Comparison of ENCODE assay signal across 8 cellular contexts in the genomic region with DNA sequence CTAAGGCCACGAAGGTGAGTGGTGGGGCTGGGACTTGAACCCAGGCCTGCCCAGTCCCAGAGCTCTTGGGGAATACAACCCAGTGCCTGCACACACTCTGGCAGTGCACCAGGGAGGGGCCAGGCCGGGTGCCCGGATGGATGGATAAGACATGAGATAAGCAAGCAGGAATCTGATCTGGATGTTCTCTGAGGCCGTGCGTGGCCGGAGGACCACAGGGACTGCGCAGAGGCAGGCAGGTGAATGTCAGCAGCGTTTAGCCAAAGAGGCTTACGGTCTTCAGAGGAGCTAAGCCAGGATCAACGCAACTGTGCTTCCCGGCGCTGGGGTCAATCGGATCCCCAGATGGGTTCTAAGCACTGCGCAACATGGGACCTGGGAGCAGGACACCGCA. TPM values are rescaled to one million over a fixed set of nuclear protein-coding genes. Genes with fewer than 3 reads are reported as not detected.
A peak's percentile ranks its signal among the peaks of the same experiment; 100 is the strongest.
DNase-seq lines count a peak whose midpoint lies in the region; ATAC-seq and TF ChIP-seq lines count a peak whose summit lies in the region.

No MANE protein-coding gene starts in this region.

- peaks cover 14% of the 10 kb centered on the region for H4K20me1 ChIP-seq in OCI-LY3 (ENCODE audit: insufficient read depth, low read length)

- H3K4me1 Mint-ChIP-seq in natural killer cell treated with Interleukin-12 subunit alpha and Interleukin-12 subunit beta and Interleukin-15 and Interleukin-18, amount 100 ng/mL, for 72 hours (ENCODE audit: low read depth in 2 of 2), result peaks cover 25 to 28% of the 10 kb centered on the region in 2 donors

- TF ChIP-seq CTCF in OCI-LY3 (IDR thresholded peaks at IDR 0.05; ENCODE audit: low read depth, low read length), result no peak

- H3K36me3 Mint-ChIP-seq in natural killer cell treated with Interleukin-12 subunit alpha and Interleukin-12 subunit beta and Interleukin-15 and Interleukin-18, amount 100 ng/mL, for 72 hours, result no peaks in the 10 kb centered on the region

- H3K27ac Mint-ChIP-seq in natural killer cell treated with Interleukin-12 subunit alpha and Interleukin-12 subunit beta and Interleukin-15 and Interleukin-18, amount 100 ng/mL, for 72 hours, result peak overlapping the region; percentile 88 to 89

- H3K4me1 ChIP-seq in OCI-LY3 (ENCODE audit: low read length), result peaks cover 27% of the 10 kb centered on the region
- peaks cover 23% of the 10 kb centered on the region for H3K4me1 ChIP-seq in effector memory CD4-positive, alpha-beta T cell (ENCODE audit: control insufficient read depth, insufficient read depth, low read length, poor library complexity, severe bottlenecking)

- peaks cover 18% of the 10 kb centered on the region for H3K36me3 ChIP-seq in OCI-LY3 (replicated peaks; ENCODE audit: low read depth, low read length)
- no peaks in the 10 kb centered on the region for H3K36me3 ChIP-seq in effector memory CD4-positive, alpha-beta T cell (ENCODE audit: control insufficient read depth, insufficient read depth, low read length)

- DNase-seq in D341Med (ENCODE audit: low spot score), result peak; percentile 62
- DNase-seq in effector memory CD4-positive, alpha-beta T cell, result no peak
- no peak for DNase-seq in natural killer cell treated with Interleukin-12 subunit alpha and Interleukin-12 subunit beta and Interleukin-15 and Interleukin-18, amount 100 ng/mL, for 72 hours (ENCODE audit: low spot score)
- DNase-seq in NCI-H1092 treated with DMSO at 0.1 percent for 48 hours (lab: John Stamatoyannopoulos, UW), result no peak
- no peak for DNase-seq in SHP77 (lab: John Stamatoyannopoulos, UW)

- peak overlapping the region; percentile 94 for H3K9ac ChIP-seq in OCI-LY3 (ENCODE audit: low read length)

- no peak overlapping the region for H2AFZ ChIP-seq in OCI-LY3 (ENCODE audit: low read depth, low read length)

- H3K27me3 Mint-ChIP-seq in natural killer cell treated with Interleukin-12 subunit alpha and Interleukin-12 subunit beta and Interleukin-15 and Interleukin-18, amount 100 ng/mL, for 72 hours, result no peaks in the 10 kb centered on the region

- peak overlapping the region; percentile 89 for H3K4me3 Mint-ChIP-seq in natural killer cell treated with Interleukin-12 subunit alpha and Interleukin-12 subunit beta and Interleukin-15 and Interleukin-18, amount 100 ng/mL, for 72 hours

- H3K4me3 ChIP-seq in OCI-LY3 (ENCODE audit: low read length), result peak overlapping the region; percentile 82
- no peak overlapping the region for H3K4me3 ChIP-seq in effector memory CD4-positive, alpha-beta T cell (ENCODE audit: insufficient read depth, low read depth, low read length, poor library complexity, severe bottlenecking)

- H3K27ac ChIP-seq in OCI-LY3 (ENCODE audit: low read length), result peak overlapping the region; percentile 87
- peak overlapping the region; percentile 78 for H3K27ac ChIP-seq in effector memory CD4-positive, alpha-beta T cell (ENCODE audit: insufficient read depth, low read length, poor library complexity, severe bottlenecking)

- H3K4me2 ChIP-seq in OCI-LY3 (ENCODE audit: low read length), result peak overlapping the region; percentile 82

- H3K79me2 ChIP-seq in OCI-LY3 (ENCODE audit: low read length), result peaks cover 61% of the 10 kb centered on the region

- ATAC-seq in natural killer cell treated with Interleukin-12 subunit alpha and Interleukin-12 subunit beta and Interleukin-15 and Interleukin-18, amount 100 ng/mL, for 72 hours, result no peak
- ATAC-seq in GM21528 (IDR thresholded peaks at IDR 0.05; ENCODE audit: low FRiP score, unreplicated experiment) (no peak), GM21526 (IDR thresholded peaks at IDR 0.05; ENCODE audit: low FRiP score, unreplicated experiment) (no peak)

- H3K27me3 ChIP-seq in OCI-LY3 (ENCODE audit: low read depth, low read length), result no peaks in the 10 kb centered on the region
- no peaks in the 10 kb centered on the region for H3K27me3 ChIP-seq in effector memory CD4-positive, alpha-beta T cell (replicated peaks; ENCODE audit: control insufficient read depth, insufficient read depth, low read length, poor library complexity, severe bottlenecking)

- no peaks in the 10 kb centered on the region for H3K9me3 ChIP-seq in OCI-LY3 (ENCODE audit: insufficient read depth, low read length)
- H3K9me3 ChIP-seq in effector memory CD4-positive, alpha-beta T cell (ENCODE audit: control insufficient read depth, low read length), result no peaks in the 10 kb centered on the region

- no peaks in the 10 kb centered on the region for H3K9me3 Mint-ChIP-seq in natural killer cell treated with Interleukin-12 subunit alpha and Interleukin-12 subunit beta and Interleukin-15 and Interleukin-18, amount 100 ng/mL, for 72 hours

RNA-seq across cellular contexts. Expression of a gene that starts 1.5 kb away (rescaled TPM):
- 10 to 100 TPM; 39.2 to 60.6 TPM for total RNA-seq in natural killer cell treated with Interleukin-12 subunit alpha and Interleukin-12 subunit beta and Interleukin-15 and Interleukin-18, amount 100 ng/mL, for 72 hours

RNA-seq across cellular contexts. Expression of a gene that starts 21.5 kb away (rescaled TPM):
- total RNA-seq in natural killer cell treated with Interleukin-12 subunit alpha and Interleukin-12 subunit beta and Interleukin-15 and Interleukin-18, amount 100 ng/mL, for 72 hours, result 10 to 100 TPM; 23.2 to 50.6 TPM

RNA-seq across cellular contexts. Expression of a gene that starts 56.2 kb away (rescaled TPM):
- not detected for total RNA-seq in natural killer cell treated with Interleukin-12 subunit alpha and Interleukin-12 subunit beta and Interleukin-15 and Interleukin-18, amount 100 ng/mL, for 72 hours
